Comparison of ENCODE assay signal across 9 cellular contexts in the genomic region with DNA sequence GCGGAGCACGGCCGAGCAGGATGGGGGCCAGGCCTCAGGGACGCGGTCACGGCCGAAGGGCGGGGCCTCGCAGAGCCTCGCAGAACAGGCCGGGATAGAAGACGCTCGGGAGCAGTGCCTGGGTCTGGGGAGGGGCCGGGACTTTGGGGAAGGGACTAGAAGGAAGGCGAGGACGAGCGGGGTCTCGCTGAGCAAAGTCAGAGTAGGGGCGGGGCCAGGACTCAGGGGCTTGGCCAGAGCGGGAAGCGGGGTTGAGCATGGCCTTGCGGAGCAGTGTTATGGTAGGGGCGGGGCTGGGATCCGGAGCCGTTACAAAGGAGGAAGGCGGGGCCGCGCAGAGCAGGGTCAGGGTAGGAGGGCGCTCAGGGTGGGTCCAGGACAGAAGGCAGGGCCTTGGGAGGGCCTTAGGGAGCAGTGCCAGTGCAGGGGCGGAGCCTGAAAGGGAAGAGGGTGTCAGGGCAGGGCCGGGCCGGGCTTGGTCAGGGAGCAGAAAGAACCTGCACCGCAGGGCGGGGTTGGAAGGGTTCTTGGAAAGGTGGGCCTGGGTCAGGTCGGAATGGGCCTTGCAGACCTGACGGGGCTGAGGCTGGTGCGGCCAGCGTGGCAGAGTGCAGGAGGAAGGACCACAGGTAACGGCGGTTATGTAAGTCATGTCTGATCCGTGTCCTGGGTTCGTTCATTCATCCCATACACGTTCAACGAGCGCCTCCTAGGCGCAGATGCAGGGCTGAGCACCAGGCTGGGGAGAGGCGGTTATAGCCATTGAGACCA. TPM values are rescaled to one million over a fixed set of nuclear protein-coding genes. Genes with fewer than 3 reads are reported as not detected.
DNase-seq lines count a peak whose midpoint lies in the region; ATAC-seq and TF ChIP-seq lines count a peak whose summit lies in the region.
"Had no signal": no experiment of that assay in that cellular context is flagged by ENCODE, and none has a peak within 500 bp of the region (broad histone marks: within the 10 kb centered on the region; RNA-seq: fewer than 3 reads in every experiment).

No MANE protein-coding gene starts in this region.

- peak overlapping the region; percentile 49 for H3K4me3 ChIP-seq in kidney epithelial cell (ENCODE audit: low read depth, low read length)

- TF ChIP-seq CTCF in kidney epithelial cell (IDR thresholded peaks at IDR 0.05; ENCODE audit: insufficient read depth, low read length, poor library complexity, severe bottlenecking) = peak; percentile 81

- ATAC-seq in GM18873 (IDR thresholded peaks at IDR 0.05; ENCODE audit: low FRiP score, unreplicated experiment) (peak; percentile 56), HG03135 (IDR thresholded peaks at IDR 0.05; ENCODE audit: unreplicated experiment) (peak; percentile 73)

- no peaks in the 10 kb centered on the region for H3K36me3 ChIP-seq in kidney epithelial cell (ENCODE audit: control insufficient read depth, insufficient read depth, low read length)

- DNase-seq in AG08396 (ENCODE audit: low spot score) = peak; percentile 96
- DNase-seq in NCI-H226 = peak; percentile 97
- DNase-seq in activated CD4-positive, CD25-positive, alpha-beta regulatory T cell treated with anti-CD3 and anti-CD28 coated beads, Interleukin-2, amount 50 U/mL, for 16 hours (ENCODE audit: low read depth, low spot score) = peak; percentile 55
- DNase-seq in cerebellar cortex (ENCODE audit: low spot score) = peak; percentile 91
- DNase-seq in kidney epithelial cell (ENCODE audit: low read depth) = peak; percentile 83
- DNase-seq in stimulated activated CD4-positive, alpha-beta T cell treated with anti-CD3 and anti-CD28 coated beads, Interleukin-15, amount 100 ng/mL, for 48 hours (ENCODE audit: low read depth in 2 of 2) = peak; percentile 83 to 86

- H3K27me3 ChIP-seq in kidney epithelial cell (ENCODE audit: control insufficient read depth, insufficient read depth, low read length) = no peaks in the 10 kb centered on the region

RNA-seq across cellular contexts. Expression of a gene that starts 0.5 kb away (rescaled TPM):
- total RNA-seq in kidney epithelial cell = 0.96 TPM in 2 replicates

RNA-seq across cellular contexts. Expression of a gene that starts 35.7 kb away (rescaled TPM):
- 18.8 and 32.1 TPM in 2 replicates for total RNA-seq in kidney epithelial cell

RNA-seq across cellular contexts. Expression of a gene that starts 50.8 kb away (rescaled TPM):
- total RNA-seq in kidney epithelial cell = 11.4 and 15.3 TPM in 2 replicates

RNA-seq across cellular contexts. Expression of a gene that starts 59.3 kb away (rescaled TPM):
- not detected in 2 replicates for total RNA-seq in kidney epithelial cell
- total RNA-seq: activated CD8-positive, alpha-beta memory T cell treated with anti-CD3 and anti-CD28 coated beads for 36 hours had no signal

Comparison
In these comparisons a context has a peak if more than half of its experiments do, and no peak if none do; other contexts are left out.
1. Peak in every context shown above with its lines: DNase-seq, ATAC-seq and H3K4me3 ChIP-seq.